6 cellular contexts compared by ENCODE assay signal in the genomic region with DNA sequence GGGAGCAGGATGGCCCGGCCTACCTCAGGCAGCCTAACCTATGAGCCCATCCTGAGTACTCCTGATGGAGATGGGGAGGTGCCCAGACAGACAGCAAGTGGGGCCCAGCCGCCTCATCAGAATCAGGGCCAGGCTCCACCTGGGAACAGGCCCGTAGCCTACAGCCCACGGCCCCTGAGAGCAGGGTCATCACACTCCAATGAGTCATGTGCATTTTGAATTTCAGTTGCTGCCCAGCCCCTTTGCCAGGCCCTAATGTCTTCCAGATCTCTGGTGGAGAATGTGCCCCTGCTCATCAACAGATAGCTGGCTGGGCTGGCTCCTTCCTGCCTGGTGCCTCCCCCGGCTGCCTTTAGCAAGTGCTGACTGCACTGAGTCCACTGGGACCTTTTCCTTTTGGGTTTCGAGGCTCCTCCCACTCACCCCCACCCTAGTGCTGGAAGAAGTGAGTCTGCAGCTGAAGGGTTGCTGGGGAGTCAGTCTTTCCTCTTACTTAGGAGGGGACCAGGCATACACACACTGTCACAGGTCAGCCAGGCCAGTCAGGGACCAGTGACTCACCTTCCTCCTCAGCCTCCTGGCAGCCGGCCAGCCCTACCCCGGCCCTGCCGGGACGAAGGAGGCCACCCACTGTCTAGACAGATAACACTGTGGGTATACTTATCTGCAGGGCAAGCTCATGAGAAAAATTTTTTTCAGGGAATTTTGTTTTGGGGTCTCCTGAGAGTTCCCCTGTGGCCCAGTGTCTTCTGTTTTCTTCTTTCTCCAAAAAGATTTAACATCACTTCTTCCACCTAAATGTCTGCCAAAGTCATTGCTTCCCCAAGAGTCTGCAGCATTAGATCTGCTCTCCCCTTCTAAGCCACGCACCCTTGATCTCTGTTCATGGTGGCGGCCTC. TPM values are rescaled to one million over a fixed set of nuclear protein-coding genes. Genes with fewer than 3 reads are reported as not detected.
DNase-seq lines count a peak whose midpoint lies in the region; ATAC-seq and TF ChIP-seq lines count a peak whose summit lies in the region.

No MANE protein-coding gene starts in this region.

- no peaks in the 10 kb centered on the region for H3K27me3 Mint-ChIP-seq in natural killer cell treated with Interleukin-12 subunit alpha and Interleukin-12 subunit beta and Interleukin-15 and Interleukin-18, amount 100 ng/mL, for 72 hours

- H3K4me1 Mint-ChIP-seq in natural killer cell treated with Interleukin-12 subunit alpha and Interleukin-12 subunit beta and Interleukin-15 and Interleukin-18, amount 100 ng/mL, for 72 hours (ENCODE audit: low read depth in 2 of 2): peaks cover 8 to 11% of the 10 kb centered on the region in 2 donors

- H3K4me1 ChIP-seq in NT2/D1 (ENCODE audit: insufficient read depth, insufficient read length) (peaks cover 11% of the 10 kb centered on the region), ascending aorta (peaks cover 6 to 9% of the 10 kb centered on the region in 2 donors)

- peak overlapping the region; percentile 52 to 62 for H3K27ac ChIP-seq in ascending aorta

- H3K4me3 Mint-ChIP-seq in natural killer cell treated with Interleukin-12 subunit alpha and Interleukin-12 subunit beta and Interleukin-15 and Interleukin-18, amount 100 ng/mL, for 72 hours: no peak overlapping the region

- no peak overlapping the region for H3K27ac Mint-ChIP-seq in natural killer cell treated with Interleukin-12 subunit alpha and Interleukin-12 subunit beta and Interleukin-15 and Interleukin-18, amount 100 ng/mL, for 72 hours

- TF ChIP-seq CTCF in ascending aorta (IDR thresholded peaks at IDR 0.05): no peak

- peak; percentile 75 to 79 for ATAC-seq in natural killer cell treated with Interleukin-12 subunit alpha and Interleukin-12 subunit beta and Interleukin-15 and Interleukin-18, amount 100 ng/mL, for 72 hours

- peak; percentile 99 for DNase-seq in Daoy (ENCODE audit: low read depth)
- no peak for DNase-seq in NT2/D1 (ENCODE audit: low read depth, low spot score)
- DNase-seq in ascending aorta (ENCODE audit: low spot score in 2 of 2): peak; percentile 73 to 92
- no peak for DNase-seq in natural killer cell treated with Interleukin-12 subunit alpha and Interleukin-12 subunit beta and Interleukin-15 and Interleukin-18, amount 100 ng/mL, for 72 hours (ENCODE audit: low spot score)
- no peak for DNase-seq in NCI-H526 (lab: John Stamatoyannopoulos, UW)
- DNase-seq in NCI-H1436 (lab: John Stamatoyannopoulos, UW): no peak

- H3K36me3 Mint-ChIP-seq in natural killer cell treated with Interleukin-12 subunit alpha and Interleukin-12 subunit beta and Interleukin-15 and Interleukin-18, amount 100 ng/mL, for 72 hours: no peaks in the 10 kb centered on the region

- intact Hi-C loops in ascending aorta (cut with DNase I): loop anchor here (2.0 kb wide), 1 partner anchor 18 kb away; a partner anchor contains a TSS

- H3K9me3 Mint-ChIP-seq in natural killer cell treated with Interleukin-12 subunit alpha and Interleukin-12 subunit beta and Interleukin-15 and Interleukin-18, amount 100 ng/mL, for 72 hours: no peaks in the 10 kb centered on the region

- no peaks in the 10 kb centered on the region for H3K9me3 ChIP-seq in NT2/D1 (ENCODE audit: insufficient read depth, low read length)
- H3K9me3 ChIP-seq in ascending aorta: no peaks in the 10 kb centered on the region

- H3K4me3 ChIP-seq in NT2/D1 (ENCODE audit: insufficient read length, low read depth): no peak overlapping the region
- H3K4me3 ChIP-seq in ascending aorta: no peak overlapping the region

- H3K36me3 ChIP-seq in NT2/D1 (ENCODE audit: insufficient read depth, insufficient read length, low read length): peaks cover 53% of the 10 kb centered on the region
- H3K36me3 ChIP-seq in ascending aorta: peaks cover 27 to 40% of the 10 kb centered on the region in 2 donors

- H3K9ac ChIP-seq in NT2/D1 (ENCODE audit: insufficient read length, low read depth): peak overlapping the region; percentile 61

- H3K27me3 ChIP-seq in NT2/D1 (ENCODE audit: insufficient read depth, insufficient read length) (no peaks in the 10 kb centered on the region), ascending aorta (no peaks in the 10 kb centered on the region)

RNA-seq across cellular contexts. Expression of a gene that starts 9.1 kb away (rescaled TPM):
- 0.12 and 1.5 TPM in 2 replicates for total RNA-seq in Daoy (2014; rRNA removed; shearing (Covaris generic))
- total RNA-seq in ascending aorta: not detected
- 1 to 10 TPM; 2.8 to 4.7 TPM for total RNA-seq in natural killer cell treated with Interleukin-12 subunit alpha and Interleukin-12 subunit beta and Interleukin-15 and Interleukin-18, amount 100 ng/mL, for 72 hours

RNA-seq across cellular contexts. Expression of a gene that starts 10.9 kb away (rescaled TPM):
- 44.2 and 49.1 TPM in 2 replicates for total RNA-seq in Daoy (2014; rRNA removed; shearing (Covaris generic))
- total RNA-seq in ascending aorta: 50.8 TPM
- 10 to 100 TPM; 43.1 to 82.8 TPM for total RNA-seq in natural killer cell treated with Interleukin-12 subunit alpha and Interleukin-12 subunit beta and Interleukin-15 and Interleukin-18, amount 100 ng/mL, for 72 hours

RNA-seq across cellular contexts. Expression of a gene that starts 14.9 kb away (rescaled TPM):
- not detected in 2 replicates for total RNA-seq in Daoy (2014; rRNA removed; shearing (Covaris generic))
- total RNA-seq in ascending aorta: not detected
- total RNA-seq in natural killer cell treated with Interleukin-12 subunit alpha and Interleukin-12 subunit beta and Interleukin-15 and Interleukin-18, amount 100 ng/mL, for 72 hours: 1 to 10 TPM; 2.5 to 2.7 TPM

RNA-seq across cellular contexts. Expression of a gene that starts 18.5 kb away (rescaled TPM):
- total RNA-seq in Daoy (2014; rRNA removed; shearing (Covaris generic)): 56.6 and 63.8 TPM in 2 replicates
- total RNA-seq in ascending aorta: 15.8 TPM
- total RNA-seq in natural killer cell treated with Interleukin-12 subunit alpha and Interleukin-12 subunit beta and Interleukin-15 and Interleukin-18, amount 100 ng/mL, for 72 hours: 10 to 100 TPM; 12.5 to 16.2 TPM

RNA-seq across cellular contexts. Expression of a gene that starts 20.2 kb away (rescaled TPM):
- total RNA-seq in Daoy (2014; rRNA removed; shearing (Covaris generic)): 157 and 195 TPM in 2 replicates
- 390 TPM for total RNA-seq in ascending aorta
- total RNA-seq in natural killer cell treated with Interleukin-12 subunit alpha and Interleukin-12 subunit beta and Interleukin-15 and Interleukin-18, amount 100 ng/mL, for 72 hours: 100 to 1,000 TPM; 117 to 195 TPM

Comparison
In these comparisons a context has a peak if more than half of its experiments do, and no peak if none do; other contexts are left out.
1. DNase-seq: peak in Daoy (single experiment) and ascending aorta (2 of 2); none in NT2/D1 (single experiment), natural killer cell treated with Interleukin-12 subunit alpha and Interleukin-12 subunit beta and Interleukin-15 and Interleukin-18, amount 100 ng/mL, for 72 hours (single experiment), NCI-H526 (0 of 2) and NCI-H1436 (single experiment).